20 cellular contexts compared by ENCODE assay signal in genomic region chr11:28798286-28798685, GRCh38.
"Had no signal": no experiment of that assay in that cellular context is flagged by ENCODE, and none has a peak within 500 bp of the region (broad histone marks: within the 10 kb centered on the region; RNA-seq: fewer than 3 reads in every experiment).

No MANE protein-coding gene starts in this region.

- H3K27ac ChIP-seq: colonic mucosa, dorsolateral prefrontal cortex, gastrocnemius medialis, heart right ventricle, suprapubic skin, thyroid gland, uterus had no signal

- H3K27me3 ChIP-seq: colonic mucosa, gastrocnemius medialis, heart right ventricle, suprapubic skin, thyroid gland, uterus had no signal

- H3K4me3 Mint-ChIP-seq: naive thymus-derived CD4-positive, alpha-beta T cell; nephron progenitor cell; stimulated activated effector memory CD8-positive, alpha-beta T cell treated with anti-CD3 and anti-CD28 coated beads, Interleukin-12 subunit alpha, Interleukin-12 subunit beta, amount 100 ng/mL, for 72 hours; type B pancreatic cell had no signal

- H3K4me3 ChIP-seq: colonic mucosa, dorsolateral prefrontal cortex, gastrocnemius medialis, heart right ventricle, suprapubic skin, thyroid gland, uterus had no signal

- H3K4me1 Mint-ChIP-seq: naive thymus-derived CD4-positive, alpha-beta T cell; nephron progenitor cell; stimulated activated effector memory CD8-positive, alpha-beta T cell treated with anti-CD3 and anti-CD28 coated beads, Interleukin-12 subunit alpha, Interleukin-12 subunit beta, amount 100 ng/mL, for 72 hours had no signal

- H3K36me3 Mint-ChIP-seq: stimulated activated effector memory CD8-positive, alpha-beta T cell treated with anti-CD3 and anti-CD28 coated beads, Interleukin-12 subunit alpha, Interleukin-12 subunit beta, amount 100 ng/mL, for 72 hours; type B pancreatic cell had no signal

- H3K9me3 ChIP-seq: colonic mucosa, gastrocnemius medialis, suprapubic skin, thyroid gland, uterus had no signal

- H3K36me3 ChIP-seq: colonic mucosa, gastrocnemius medialis, heart right ventricle, suprapubic skin, thyroid gland, uterus had no signal

- H3K27me3 Mint-ChIP-seq: naive thymus-derived CD4-positive, alpha-beta T cell; type B pancreatic cell had no signal

- DNase-seq: colonic mucosa; dorsolateral prefrontal cortex; effector CD8-positive, alpha-beta T cell; gastrocnemius medialis; heart right ventricle; hypothalamus; kidney glomerular epithelial cell; naive thymus-derived CD4-positive, alpha-beta T cell; nephron progenitor cell; posterior cingulate gyrus; right cardiac atrium; small intestine; stimulated activated CD4-positive, alpha-beta T cell treated with anti-CD3 and anti-CD28 coated beads, Interleukin-12 subunit alpha, Interleukin-12 subunit beta, amount 100 ng/mL, for 4 hours; stimulated activated CD8-positive, alpha-beta memory T cell treated with anti-CD3 and anti-CD28 coated beads, Interleukin-4, amount 100 ng/mL, for 48 hours; stimulated activated naive CD8-positive, alpha-beta T cell treated with anti-CD3 and anti-CD28 coated beads, Interleukin-15, Interleukin-2, amounts not matched to agents 100 U/mL and 50 U/mL, for 24 hours; thyroid gland; uterus had no signal

- H3K27ac Mint-ChIP-seq: naive thymus-derived CD4-positive, alpha-beta T cell; nephron progenitor cell; stimulated activated effector memory CD8-positive, alpha-beta T cell treated with anti-CD3 and anti-CD28 coated beads, Interleukin-12 subunit alpha, Interleukin-12 subunit beta, amount 100 ng/mL, for 72 hours; type B pancreatic cell had no signal

- H3K4me1 ChIP-seq: colonic mucosa, gastrocnemius medialis, heart right ventricle, suprapubic skin, thyroid gland, uterus had no signal

- H3K9me3 Mint-ChIP-seq: nephron progenitor cell, type B pancreatic cell had no signal
